ENCODE assay signal across 8 cellular contexts in genomic region chr12:95072900-95073697, GRCh38. TPM values are rescaled to one million over a fixed set of nuclear protein-coding genes. Genes with fewer than 3 reads are reported as not detected.
DNase-seq lines count a peak whose midpoint lies in the region; ATAC-seq and TF ChIP-seq lines count a peak whose summit lies in the region.

Gene NR2C1, minus strand, starts transcription at chr12:95073618. Its CDS starts 6,234 bp downstream, at chr12:95067384.

- H3K9me3 ChIP-seq in SU-DHL-6 (ENCODE audit: insufficient read depth, low read length), result no peaks in the 10 kb centered on the region
- H3K9me3 ChIP-seq in ovary, result no peaks in the 10 kb centered on the region
- no peaks in the 10 kb centered on the region for H3K9me3 ChIP-seq in tibial artery

- no peaks in the 10 kb centered on the region; the same call in 1 of the 2 replicates for H3F3A ChIP-seq in SU-DHL-6 (ENCODE audit: insufficient read depth)

- no peaks in the 10 kb centered on the region for H4K20me1 ChIP-seq in SU-DHL-6 (ENCODE audit: low read depth, low read length)

- CTCF ChIA-PET in GM10248 (lab: Yijun Ruan, JAX), result interaction anchor here (0.9 to 3.0 kb wide), 29 partner anchors 9 to 527 kb away, joined by 3 to 22 read pairs (median 4); partner anchors contain the start of genes FGD6 and VEZT

- peak within 1 kb of the TSS; percentile 81 for H3K9ac ChIP-seq in SU-DHL-6 (ENCODE audit: low read length)

- peak; percentile 22 for TF ChIP-seq POLR2A in ovary (IDR thresholded peaks at IDR 0.05)

- no peaks in the 10 kb centered on the region for H3K27me3 Mint-ChIP-seq in activated naive CD8-positive, alpha-beta T cell treated with anti-CD3 and anti-CD28 coated beads, Interleukin-2, amount 10 ng/mL, durations not matched to agents 7 days and 5 days

- peaks cover 50% of the 10 kb centered on the region for H3K79me2 ChIP-seq in SU-DHL-6 (ENCODE audit: insufficient read depth, low read length)

- H3K27me3 ChIP-seq in SU-DHL-6 (ENCODE audit: low read length) (no peaks in the 10 kb centered on the region), ovary (no peaks in the 10 kb centered on the region), tibial artery (no peaks in the 10 kb centered on the region)

- peak within 1 kb of the TSS; percentile 96 for H3K4me3 Mint-ChIP-seq in activated naive CD8-positive, alpha-beta T cell treated with anti-CD3 and anti-CD28 coated beads, Interleukin-2, amount 10 ng/mL, durations not matched to agents 7 days and 5 days

- ATAC-seq in HG02623 (IDR thresholded peaks at IDR 0.05; ENCODE audit: unreplicated experiment) (peak; percentile 96), Right ventricle myocardium inferior (peak; percentile 97)
- ATAC-seq in activated naive CD8-positive, alpha-beta T cell treated with anti-CD3 and anti-CD28 coated beads, Interleukin-2, amount 10 ng/mL, durations not matched to agents 7 days and 5 days (ENCODE audit: low read depth), result peak; percentile 98

- 0 to 1% (median 0%) methylated on average over 63 to 99 of the region's 99 CpGs for WGBS in ovary, 3 donors

- peak; percentile 99 for DNase-seq in GM10248 (ENCODE audit: extremely low spot score)
- DNase-seq in NCI-H128 (lab: John Stamatoyannopoulos, UW; ENCODE audit: unreplicated experiment), result peak; percentile 89
- DNase-seq in activated naive CD8-positive, alpha-beta T cell treated with anti-CD3 and anti-CD28 coated beads, Interleukin-2, amount 10 ng/mL, durations not matched to agents 7 days and 5 days, result peak; percentile 88
- peak; percentile 94 for DNase-seq in Right ventricle myocardium inferior (ENCODE audit: missing footprints)
- peak; percentile 92 to 95 (median 94) for DNase-seq in ovary
- peak; percentile 90 to 95 for DNase-seq in tibial artery

- TF ChIP-seq CTCF in GM10248 (IDR thresholded peaks at IDR 0.05; ENCODE audit: control extremely low read depth, extremely low read depth, low read depth, missing control alignments) (no peak), SU-DHL-6 (IDR thresholded peaks at IDR 0.05; ENCODE audit: insufficient read depth, low read length, poor library complexity, severe bottlenecking) (no peak), ovary (IDR thresholded peaks at IDR 0.05) (peak in 1 of 3 donors; percentile 86), tibial artery (IDR thresholded peaks at IDR 0.05) (no peak)

- H3K27ac Mint-ChIP-seq in activated naive CD8-positive, alpha-beta T cell treated with anti-CD3 and anti-CD28 coated beads, Interleukin-2, amount 10 ng/mL, durations not matched to agents 7 days and 5 days, result peak within 1 kb of the TSS; percentile 85

- POLR2A ChIA-PET in GM10248 (lab: Yijun Ruan, JAX), result interaction anchor here (0.6 to 1.0 kb wide), 2 partner anchors 94 to 401 kb away, joined by 3 to 5 read pairs; partner anchors contain the start of gene METAP2
- POLR2A ChIA-PET in activated naive CD8-positive, alpha-beta T cell treated with anti-CD3 and anti-CD28 coated beads, Interleukin-2, amount 10 ng/mL, durations not matched to agents 7 days and 5 days (lab: Charles Lee), result interaction anchor here (0.7 to 2.5 kb wide), 6 partner anchors 18 to 614 kb away, joined by 3 to 12 read pairs (median 3); partner anchors contain the start of genes CEP83, METAP2 and NDUFA12

- intact Hi-C loops in Right ventricle myocardium inferior (cut with DNase I), result no loop called here
- intact Hi-C loops in ovary (cut with DNase I), result no loop called here
- intact Hi-C loops in tibial artery (cut with DNase I; ENCODE audit: low total_unique reads), result loop anchor here (2.0 to 10.0 kb wide), 2 partner anchors 144 to 402 kb away; partner anchors contain the start of genes FGD6, METAP2 and VEZT

- H3K4me2 ChIP-seq in SU-DHL-6 (ENCODE audit: low read depth, low read length, poor library complexity, severe bottlenecking), result peak within 1 kb of the TSS; percentile 75

- H3K4me1 Mint-ChIP-seq in activated naive CD8-positive, alpha-beta T cell treated with anti-CD3 and anti-CD28 coated beads, Interleukin-2, amount 10 ng/mL, durations not matched to agents 7 days and 5 days, result peaks cover 6% of the 10 kb centered on the region

- H2AFZ ChIP-seq in SU-DHL-6 (ENCODE audit: low read depth, low read length, severe bottlenecking), result peak within 1 kb of the TSS; percentile 77

- H3K36me3 ChIP-seq in SU-DHL-6 (ENCODE audit: low read length), result no peaks in the 10 kb centered on the region
- H3K36me3 ChIP-seq in ovary, result no peaks in the 10 kb centered on the region
- no peaks in the 10 kb centered on the region for H3K36me3 ChIP-seq in tibial artery

- H3K36me3 Mint-ChIP-seq in activated naive CD8-positive, alpha-beta T cell treated with anti-CD3 and anti-CD28 coated beads, Interleukin-2, amount 10 ng/mL, durations not matched to agents 7 days and 5 days, result peaks cover 6% of the 10 kb centered on the region

- peaks cover 10% of the 10 kb centered on the region for H3K4me1 ChIP-seq in ovary (ENCODE audit: insufficient read depth)
- peaks cover 0 to 10% (median 3%) of the 10 kb centered on the region in 4 donors for H3K4me1 ChIP-seq in tibial artery

- no peaks in the 10 kb centered on the region for H3K9me3 Mint-ChIP-seq in activated naive CD8-positive, alpha-beta T cell treated with anti-CD3 and anti-CD28 coated beads, Interleukin-2, amount 10 ng/mL, durations not matched to agents 7 days and 5 days

- no peak for TF ChIP-seq EP300 in ovary (IDR thresholded peaks at IDR 0.05)

- H3K27ac ChIP-seq in SU-DHL-6 (ENCODE audit: low read depth, low read length) (peak within 1 kb of the TSS; percentile 33; the same call in 1 of the 2 replicates), ovary (peak within 1 kb of the TSS; percentile 90 to 96), tibial artery (peak within 1 kb of the TSS; percentile 79 to 89)

- H3K4me3 ChIP-seq in SU-DHL-6 (ENCODE audit: insufficient read depth, low read length, poor library complexity, severe bottlenecking) (peak within 1 kb of the TSS; percentile 67), ovary (peak within 1 kb of the TSS; percentile 78), tibial artery (peak within 1 kb of the TSS; percentile 73 to 90)

- H3K9me2 ChIP-seq in SU-DHL-6 (replicated peaks; ENCODE audit: insufficient read depth, low read length), result no peaks in the 10 kb centered on the region

RNA-seq across cellular contexts. Expression of gene NR2C1, which starts in this region (rescaled TPM):
- 10 to 100 TPM; 38.4 to 46.5 TPM for total RNA-seq in activated naive CD8-positive, alpha-beta T cell treated with anti-CD3 and anti-CD28 coated beads, Interleukin-2, amount 10 ng/mL, durations not matched to agents 7 days and 5 days
- total RNA-seq in Right ventricle myocardium inferior (35.0 TPM), ovary (10 to 100 TPM; 29.3 to 41.4 (median 38.2) TPM)
- polyA plus RNA-seq in ovary, result 10 to 100 TPM; 20.2 to 42.2 TPM

Comparison
In these comparisons a context has a peak if more than half of its experiments do, and no peak if none do; other contexts are left out.
1. Peak in every context shown above with its lines: DNase-seq, ATAC-seq, H3K4me3 ChIP-seq and H3K27ac ChIP-seq.
2. H3K27ac ChIP-seq: peak in every context shown above with its lines; median percentile 93 in ovary; 84 in tibial artery; 33 in SU-DHL-6.